8 cellular contexts compared by ENCODE assay signal in genomic region chr5:141875795-141876627, GRCh38. TPM values are rescaled to one million over a fixed set of nuclear protein-coding genes. Genes with fewer than 3 reads are reported as not detected.
DNase-seq lines count a peak whose midpoint lies in the region; TF ChIP-seq lines count a peak whose summit lies in the region.

No MANE protein-coding gene starts in this region.

- peak overlapping the region; percentile 26 for H3K4me3 ChIP-seq in brain microvascular endothelial cell (ENCODE audit: low read depth, low read length)

- H3K4me1 Mint-ChIP-seq in activated T-helper 1 cell treated with anti-CD3 and anti-CD28 coated beads, Interleukin-12 subunit alpha, Interleukin-12 subunit beta, Interleukin-2, Interleukin-4 antibody, amounts not matched to agents 30 ng/mL and 10 ng/mL and 1 ng/mL, durations not matched to agents 14 hours and 24 hours and 36 hours (ENCODE audit: low read depth): peaks cover 25% of the 10 kb centered on the region

- no peak overlapping the region for H3K27ac Mint-ChIP-seq in activated T-helper 1 cell treated with anti-CD3 and anti-CD28 coated beads, Interleukin-12 subunit alpha, Interleukin-12 subunit beta, Interleukin-2, Interleukin-4 antibody, amounts not matched to agents 30 ng/mL and 10 ng/mL and 1 ng/mL, durations not matched to agents 14 hours and 24 hours and 36 hours

- H3K4me3 Mint-ChIP-seq in activated T-helper 1 cell treated with anti-CD3 and anti-CD28 coated beads, Interleukin-12 subunit alpha, Interleukin-12 subunit beta, Interleukin-2, Interleukin-4 antibody, amounts not matched to agents 30 ng/mL and 10 ng/mL and 1 ng/mL, durations not matched to agents 14 hours and 24 hours and 36 hours: no peak overlapping the region

- no peak for TF ChIP-seq CTCF in brain microvascular endothelial cell (IDR thresholded peaks at IDR 0.05; ENCODE audit: low read depth, low read length, missing control alignments)

- DNase-seq in NCI-H2196 (lab: John Stamatoyannopoulos, UW; ENCODE audit: unreplicated experiment) (peak; percentile 40), NCI-H2196 treated with DMSO at 0.1 percent for 48 hours (lab: John Stamatoyannopoulos, UW; ENCODE audit: unreplicated experiment) (no peak), brain microvascular endothelial cell (no peak), left kidney (ENCODE audit: low read depth, low spot score) (peak; percentile 75), substantia nigra (lab: John Stamatoyannopoulos, UW) (peak in 11 of 49 donors; percentile 23 to 70 (median 36)), HuH-7.5 (ENCODE audit: low spot score) (no peak), SIG-M5 treated with dmso at 0.1 percent for 504 hours (lab: John Stamatoyannopoulos, UW; ENCODE audit: unreplicated experiment) (no peak)
- no peak for DNase-seq in activated T-helper 1 cell treated with anti-CD3 and anti-CD28 coated beads, Interleukin-12 subunit alpha, Interleukin-12 subunit beta, Interleukin-2, Interleukin-4 antibody, amounts not matched to agents 30 ng/mL and 10 ng/mL and 1 ng/mL, durations not matched to agents 14 hours and 24 hours and 36 hours (ENCODE audit: low spot score)

- H3K27me3 ChIP-seq in brain microvascular endothelial cell (replicated peaks): peaks cover 52% of the 10 kb centered on the region

- H3K36me3 ChIP-seq in brain microvascular endothelial cell (replicated peaks): no peaks in the 10 kb centered on the region

- H3K9me3 Mint-ChIP-seq in activated T-helper 1 cell treated with anti-CD3 and anti-CD28 coated beads, Interleukin-12 subunit alpha, Interleukin-12 subunit beta, Interleukin-2, Interleukin-4 antibody, amounts not matched to agents 30 ng/mL and 10 ng/mL and 1 ng/mL, durations not matched to agents 14 hours and 24 hours and 36 hours: no peaks in the 10 kb centered on the region

- H3K27ac ChIP-seq in brain microvascular endothelial cell (no peak overlapping the region), substantia nigra (ENCODE audit: low read depth, low read length, poor library complexity, severe bottlenecking) (peak overlapping the region; percentile 88)

- intact Hi-C loops in activated T-helper 1 cell treated with anti-CD3 and anti-CD28 coated beads, Interleukin-12 subunit alpha, Interleukin-12 subunit beta, Interleukin-2, Interleukin-4 antibody, amounts not matched to agents 30 ng/mL and 10 ng/mL and 1 ng/mL, durations not matched to agents 14 hours and 24 hours and 36 hours (cut with micrococcal nuclease): loop anchor here (5.0 kb wide), 2 partner anchors 119 to 459 kb away; partner anchors contain the start of gene PCDHGB7

- H3K27me3 Mint-ChIP-seq in activated T-helper 1 cell treated with anti-CD3 and anti-CD28 coated beads, Interleukin-12 subunit alpha, Interleukin-12 subunit beta, Interleukin-2, Interleukin-4 antibody, amounts not matched to agents 30 ng/mL and 10 ng/mL and 1 ng/mL, durations not matched to agents 14 hours and 24 hours and 36 hours (ENCODE audit: insufficient read depth): peaks cover 73% of the 10 kb centered on the region

- in situ Hi-C loops in brain microvascular endothelial cell (cut with HindIII; ENCODE audit: low pct_ligation_motif_present, low sequenced_read_pairs): no loop called here

- H3K36me3 Mint-ChIP-seq in activated T-helper 1 cell treated with anti-CD3 and anti-CD28 coated beads, Interleukin-12 subunit alpha, Interleukin-12 subunit beta, Interleukin-2, Interleukin-4 antibody, amounts not matched to agents 30 ng/mL and 10 ng/mL and 1 ng/mL, durations not matched to agents 14 hours and 24 hours and 36 hours (ENCODE audit: low read depth): no peaks in the 10 kb centered on the region

RNA-seq across cellular contexts. Expression of gene PCDH1, which starts 2.2 kb away (rescaled TPM):
- total RNA-seq in activated T-helper 1 cell treated with anti-CD3 and anti-CD28 coated beads, Interleukin-12 subunit alpha, Interleukin-12 subunit beta, Interleukin-2, Interleukin-4 antibody, amounts not matched to agents 30 ng/mL and 10 ng/mL and 1 ng/mL, durations not matched to agents 14 hours and 24 hours and 36 hours: not detected in 2 replicates

RNA-seq across cellular contexts. Expression of gene DELE1, which starts 47.7 kb away (rescaled TPM):
- total RNA-seq in activated T-helper 1 cell treated with anti-CD3 and anti-CD28 coated beads, Interleukin-12 subunit alpha, Interleukin-12 subunit beta, Interleukin-2, Interleukin-4 antibody, amounts not matched to agents 30 ng/mL and 10 ng/mL and 1 ng/mL, durations not matched to agents 14 hours and 24 hours and 36 hours: 68.4 and 81.5 TPM in 2 replicates

Comparison
In these comparisons a context has a peak if more than half of its experiments do, and no peak if none do; other contexts are left out.
1. DNase-seq: peak in NCI-H2196 (single experiment) and left kidney (single experiment); none in NCI-H2196 treated with DMSO at 0.1 percent for 48 hours (single experiment), brain microvascular endothelial cell (single experiment), HuH-7.5 (single experiment), SIG-M5 treated with dmso at 0.1 percent for 504 hours (single experiment) and activated T-helper 1 cell treated with anti-CD3 and anti-CD28 coated beads, Interleukin-12 subunit alpha, Interleukin-12 subunit beta, Interleukin-2, Interleukin-4 antibody, amounts not matched to agents 30 ng/mL and 10 ng/mL and 1 ng/mL, durations not matched to agents 14 hours and 24 hours and 36 hours (single experiment).